ENCODE assay signal across 26 cellular contexts in genomic region chr4:29581469-29581868, GRCh38.
DNase-seq lines count a peak whose midpoint lies in the region; ATAC-seq, FAIRE-seq and TF ChIP-seq lines count a peak whose summit lies in the region.
"Had no signal": no experiment of that assay in that cellular context is flagged by ENCODE, and none has a peak within 500 bp of the region (broad histone marks: within the 10 kb centered on the region; RNA-seq: fewer than 3 reads in every experiment).

No MANE protein-coding gene starts in this region.

- TF ChIP-seq POLR2A in GM12892 (IDR thresholded peaks at IDR 0.05; ENCODE audit: low read depth, low read length): no peak

- intact Hi-C loops in sciatic nerve (cut with DNase I): no loop called here

- peak; percentile 50 for ATAC-seq in sciatic nerve
- no peak for ATAC-seq in GM21619 (IDR thresholded peaks at IDR 0.05; ENCODE audit: unreplicated experiment)
- no peak for ATAC-seq in GM21825 (IDR thresholded peaks at IDR 0.05; ENCODE audit: unreplicated experiment)
- ATAC-seq: activated CD8-positive, alpha-beta memory T cell treated with anti-CD3 and anti-CD28 coated beads, Interleukin-2, amount 10 ng/mL, durations not matched to agents 7 days and 5 days; esophagus mucosa; natural killer cell treated with Interleukin-12 subunit alpha and Interleukin-12 subunit beta and Interleukin-15 and Interleukin-18, amount 100 ng/mL, for 72 hours; stimulated activated effector memory CD8-positive, alpha-beta T cell treated with anti-CD3 and anti-CD28 coated beads, Interleukin-12 subunit alpha, Interleukin-12 subunit beta, amount 100 ng/mL, for 72 hours; T-helper 17 cell had no signal

- DNase-seq in HT1080 (ENCODE audit: low read depth): peak; percentile 18
- DNase-seq in NCI-H446 treated with DMSO at 0.1 percent for 48 hours (lab: John Stamatoyannopoulos, UW): peak; percentile 59
- DNase-seq in hippocampal formation (lab: John Stamatoyannopoulos, UW): peak; percentile 3 to 9
- no peak for DNase-seq in sciatic nerve (ENCODE audit: low spot score)
- no peak for DNase-seq in GM12892 (ENCODE audit: insufficient read length)
- DNase-seq: activated CD4-positive, alpha-beta T cell treated with anti-CD3 and anti-CD28 coated beads, Interleukin-2, amount 10 ng/mL, durations not matched to agents 24 days and 14 days; activated CD8-positive, alpha-beta memory T cell treated with anti-CD3 and anti-CD28 coated beads, Interleukin-2, amount 10 ng/mL, durations not matched to agents 7 days and 5 days; activated naive CD8-positive, alpha-beta T cell treated with anti-CD3 and anti-CD28 coated beads for 36 hours; brain microvascular endothelial cell; CD4-positive, alpha-beta T cell; DMS 273 treated with DMSO at 0.1 percent for 48 hours; effector CD8-positive, alpha-beta T cell; Karpas-422; NCI-H1048; NCI-H1930; NCI-H345; Peyer's patch; stimulated activated CD4-positive, alpha-beta T cell treated with anti-CD3 and anti-CD28 coated beads, Interleukin-2, amount 100 ng/mL, for 24 hours; T-helper 17 cell had no signal

- no peak for FAIRE-seq in GM12892 (lab: Jason Lieb, UNC)
- FAIRE-seq: H54, HTR-8/SVneo had no signal

Comparison
In these comparisons a context has a peak if more than half of its experiments do, and no peak if none do; other contexts are left out.
1. DNase-seq: peak in HT1080 (single experiment), NCI-H446 treated with DMSO at 0.1 percent for 48 hours (single experiment) and hippocampal formation (2 of 2); none in sciatic nerve (single experiment) and GM12892 (single experiment).